11 cellular contexts compared by ENCODE assay signal in genomic region chr11:64800633-64801464, GRCh38. TPM values are rescaled to one million over a fixed set of nuclear protein-coding genes. Genes with fewer than 3 reads are reported as not detected.
DNase-seq lines count a peak whose midpoint lies in the region; ATAC-seq and TF ChIP-seq lines count a peak whose summit lies in the region.
"Had no signal": no experiment of that assay in that cellular context is flagged by ENCODE, and none has a peak within 500 bp of the region (broad histone marks: within the 10 kb centered on the region; RNA-seq: fewer than 3 reads in every experiment).

No MANE protein-coding gene starts in this region.

- in situ Hi-C loops in IMR-90 (cut with MboI; ENCODE audit: low sequenced_read_pairs), result no loop called here

- H3K4ac ChIP-seq in IMR-90 (ENCODE audit: low read depth, low read length), result no peak overlapping the region

- peaks cover 46% of the 10 kb centered on the region for H3K4me1 ChIP-seq in DOHH2 (ENCODE audit: control insufficient read depth, low read length)
- peaks cover 10% of the 10 kb centered on the region for H3K4me1 ChIP-seq in IMR-90 (ENCODE audit: control insufficient read depth, insufficient read depth, low read length)
- H3K4me1 ChIP-seq in sigmoid colon, result peaks cover 0 to 27% (median 22%) of the 10 kb centered on the region in 4 donors

- no peak overlapping the region for H3K23ac ChIP-seq in IMR-90 (ENCODE audit: low read depth, low read length)

- H3F3A ChIP-seq in DOHH2 (ENCODE audit: control insufficient read depth, insufficient read depth), result peaks cover 19% of the 10 kb centered on the region

- H3K9me1 ChIP-seq in IMR-90 (ENCODE audit: insufficient read depth, low read length), result peaks cover 7% of the 10 kb centered on the region

- peak overlapping the region; percentile 76 for H2AK9ac ChIP-seq in IMR-90 (replicated peaks; ENCODE audit: low read depth, low read length, poor library complexity)

- H3K14ac ChIP-seq in IMR-90 (replicated peaks; ENCODE audit: low read depth, low read length), result no peak overlapping the region

- H3K9ac ChIP-seq in IMR-90 (ENCODE audit: low read depth, low read length), result no peak overlapping the region

- H3K56ac ChIP-seq in IMR-90 (ENCODE audit: extremely low read depth, insufficient read depth, low read length), result no peak overlapping the region

- CTCF ChIA-PET in IMR-90 (lab: Yijun Ruan, JAX), result no interaction called here

- 86% methylated on average over 15 of the region's 25 CpGs; no CpG with 5 or more reads in 1 of the 2 experiments for WGBS in IMR-90 (ENCODE audit: extremely low coverage in 2 of 2, insufficient read length in 1 of 2), 2 experiments
- 77 to 78% methylated on average over 25 of the region's 25 CpGs for WGBS in sigmoid colon, 2 donors

- DNase-seq in IMR-90 (no peak), ecto neural progenitor cell (ENCODE audit: low spot score) (peak; percentile 39), sigmoid colon (peak; percentile 66), amygdala (lab: John Stamatoyannopoulos, UW) (no peak)
- no peak for DNase-seq in activated CD4-positive, CD25-positive, alpha-beta regulatory T cell treated with anti-CD3 and anti-CD28 coated beads, Interleukin-2, amount 50 U/mL, for 72 hours
- DNase-seq: anterior cingulate cortex, NCI-H1436 had no signal

- H4K5ac ChIP-seq in IMR-90 (ENCODE audit: low read depth, low read length), result no peak overlapping the region

- no peak for TF ChIP-seq EP300 in sigmoid colon (IDR thresholded peaks at IDR 0.05)

- peaks cover 4 to 18% of the 10 kb centered on the region in 2 experiments; a peak in 3 of 4 replicates for H3K79me1 ChIP-seq in IMR-90 (ENCODE audit: low read depth in 1 of 2, low read length in 2 of 2)

- TF ChIP-seq POLR2A in IMR-90 (IDR thresholded peaks at IDR 0.05; ENCODE audit: low read depth, low read length) (no peak), sigmoid colon (IDR thresholded peaks at IDR 0.05) (no peak)

- dilution Hi-C loops in IMR-90 (cut with HindIII; ENCODE audit: low sequenced_read_pairs, unreplicated experiment), result no loop called here

- no peak overlapping the region for H4K8ac ChIP-seq in IMR-90 (ENCODE audit: low read depth in 2 of 2, low read length in 2 of 2)

- no peak overlapping the region for H2BK120ac ChIP-seq in IMR-90 (ENCODE audit: low read depth, low read length)

- POLR2A ChIA-PET in IMR-90 (lab: Charles Lee; ENCODE audit: unreplicated experiment), result no interaction called here

- H3K9me2 ChIP-seq in DOHH2 (replicated peaks; ENCODE audit: control insufficient read depth, low read length), result no peaks in the 10 kb centered on the region

- peak overlapping the region; percentile 96 for H3K4me2 ChIP-seq in DOHH2 (ENCODE audit: low read length)
- H3K4me2 ChIP-seq in IMR-90 (ENCODE audit: low read depth, low read length), result no peak overlapping the region

- H3K36me3 ChIP-seq in DOHH2 (ENCODE audit: control insufficient read depth, low read length) (peaks cover 80% of the 10 kb centered on the region), IMR-90 (ENCODE audit: control insufficient read depth, insufficient read depth, low read length) (peaks cover 37% of the 10 kb centered on the region), sigmoid colon (peaks cover 4 to 37% (median 15%) of the 10 kb centered on the region in 4 donors)
- H3K36me3 ChIP-seq: ovary had no signal

- H2AFZ ChIP-seq in IMR-90 (replicated peaks; ENCODE audit: low read length, poor library complexity), result no peak overlapping the region

- peak overlapping the region; percentile 86 for H3K27ac ChIP-seq in DOHH2 (ENCODE audit: low read depth, low read length)
- H3K27ac ChIP-seq in IMR-90 (ENCODE audit: insufficient read depth, low read length), result no peak overlapping the region
- H3K27ac ChIP-seq in sigmoid colon, result peak overlapping the region; percentile 91 to 94 (median 93)
- H3K27ac ChIP-seq: epithelial cell of prostate had no signal

- H2BK5ac ChIP-seq in IMR-90 (ENCODE audit: low read depth, low read length, poor library complexity, severe bottlenecking), result no peak overlapping the region

- ATAC-seq in IMR-90 (ENCODE audit: low read depth) (no peak), GM21723 (IDR thresholded peaks at IDR 0.05; ENCODE audit: unreplicated experiment) (no peak)

- intact Hi-C loops in IMR-90 (cut with micrococcal nuclease) (no loop called here), sigmoid colon (cut with DNase I) (no loop called here)

- H2AK5ac ChIP-seq in IMR-90 (ENCODE audit: low read depth, low read length), result no peak overlapping the region

- H4K91ac ChIP-seq in IMR-90 (ENCODE audit: insufficient read depth, low read depth, low read length), result no peak overlapping the region

- H3K27me3 ChIP-seq in DOHH2 (ENCODE audit: control insufficient read depth, low read length) (no peaks in the 10 kb centered on the region), IMR-90 (ENCODE audit: control insufficient read depth, insufficient read depth, low read length) (no peaks in the 10 kb centered on the region), sigmoid colon (no peaks in the 10 kb centered on the region)
- H3K27me3 ChIP-seq: ovary had no signal

- peak overlapping the region; percentile 99 for H3K4me3 ChIP-seq in DOHH2 (ENCODE audit: low read length)
- no peak overlapping the region for H3K4me3 ChIP-seq in IMR-90 (ENCODE audit: insufficient read depth, low read depth, low read length)
- H3K4me3 ChIP-seq in sigmoid colon, result no peak overlapping the region
- H3K4me3 ChIP-seq: ovary had no signal

- H3K79me2 ChIP-seq in DOHH2 (ENCODE audit: control insufficient read depth, low read length), result peaks cover 19% of the 10 kb centered on the region

- BruUV-seq in IMR-90 (replicated peaks; lab: Mats Ljungman, UMichigan), result no TSS peak

- no peak for TF ChIP-seq RAD21 in IMR-90 (IDR thresholded peaks at IDR 0.05; ENCODE audit: low read length)

- H3K9me3 ChIP-seq in DOHH2 (ENCODE audit: control insufficient read depth, insufficient read depth, low read length), result no peaks in the 10 kb centered on the region
- no peaks in the 10 kb centered on the region for H3K9me3 ChIP-seq in IMR-90 (ENCODE audit: control insufficient read depth, insufficient read depth, low read length)
- H3K9me3 ChIP-seq in sigmoid colon, result no peaks in the 10 kb centered on the region
- H3K9me3 ChIP-seq: ovary had no signal

- H3K18ac ChIP-seq in IMR-90 (ENCODE audit: low read depth, low read length), result no peak overlapping the region

- H2BK15ac ChIP-seq in IMR-90 (ENCODE audit: low read depth, low read length), result no peak overlapping the region

- TF ChIP-seq CTCF in DOHH2 (IDR thresholded peaks at IDR 0.05; ENCODE audit: low read depth, low read length, poor library complexity, severe bottlenecking) (no peak), IMR-90 (conservative IDR thresholded peaks at IDR 0.05; ENCODE audit: low read depth, low read length) (no peak), sigmoid colon (IDR thresholded peaks at IDR 0.05) (no peak)

- H4K20me1 ChIP-seq in DOHH2 (ENCODE audit: control insufficient read depth, insufficient read depth, low read depth, low read length), result no peaks in the 10 kb centered on the region
- no peaks in the 10 kb centered on the region for H4K20me1 ChIP-seq in IMR-90 (ENCODE audit: insufficient read depth, low read length)

- H2BK20ac ChIP-seq in IMR-90 (ENCODE audit: low read depth, low read length), result no peak overlapping the region

TF ChIP-seq in IMR-90, 13 proteins besides CTCF, POLR2A, EP300 and RAD21 (continues in another document):
- TF ChIP-seq MAFK (IDR thresholded peaks at IDR 0.05; ENCODE audit: low read depth, low read length) (no peak), CEBPB (IDR thresholded peaks at IDR 0.05; ENCODE audit: low read depth, low read length) (no peak)
- TF ChIP-seq, protein P1, sequence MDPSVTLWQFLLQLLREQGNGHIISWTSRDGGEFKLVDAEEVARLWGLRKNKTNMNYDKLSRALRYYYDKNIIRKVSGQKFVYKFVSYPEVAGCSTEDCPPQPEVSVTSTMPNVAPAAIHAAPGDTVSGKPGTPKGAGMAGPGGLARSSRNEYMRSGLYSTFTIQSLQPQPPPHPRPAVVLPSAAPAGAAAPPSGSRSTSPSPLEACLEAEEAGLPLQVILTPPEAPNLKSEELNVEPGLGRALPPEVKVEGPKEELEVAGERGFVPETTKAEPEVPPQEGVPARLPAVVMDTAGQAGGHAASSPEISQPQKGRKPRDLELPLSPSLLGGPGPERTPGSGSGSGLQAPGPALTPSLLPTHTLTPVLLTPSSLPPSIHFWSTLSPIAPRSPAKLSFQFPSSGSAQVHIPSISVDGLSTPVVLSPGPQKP (IDR thresholded peaks at IDR 0.05; ENCODE audit: borderline replicate concordance, low read depth, low read length), result no peak

RNA-seq across cellular contexts. Expression of gene MAP4K2, which starts 2.2 kb away (rescaled TPM):
- total RNA-seq in IMR-90 (2012; rRNA removed) (9.2 and 11.7 TPM in 2 replicates), sigmoid colon (10 to 100 TPM; 11.5 to 23.5 (median 16.6) TPM)
- polyA plus RNA-seq in IMR-90 (2012; rRNA removed) (16.6 and 22.2 TPM in 2 replicates), sigmoid colon (10 to 100 TPM in 2 of 3 donors, 1 to 10 TPM in 1; 9.0 to 19.8 (median 11.1) TPM)
- 18.8 and 24.1 TPM in 2 replicates for polyA plus RNA-seq in IMR-90 (2012; cell fraction: cytosol; rRNA removed)
- 41.7 and 95.5 TPM in 2 replicates for polyA plus RNA-seq in IMR-90 (2012; cell fraction: nucleus; rRNA removed; ENCODE audit: low replicate concordance)

RNA-seq across cellular contexts. Expression of gene MEN1, which starts 9.5 kb away (rescaled TPM):
- 8.8 and 9.4 TPM in 2 replicates for total RNA-seq in IMR-90 (2012; rRNA removed)
- 35.7 and 44.7 TPM in 2 replicates for polyA plus RNA-seq in IMR-90 (2012; rRNA removed)
- 18.9 and 33.6 TPM in 2 replicates for polyA plus RNA-seq in IMR-90 (2012; cell fraction: cytosol; rRNA removed)
- polyA plus RNA-seq in IMR-90 (2012; cell fraction: nucleus; rRNA removed; ENCODE audit: low replicate concordance), result 65.7 and 129 TPM in 2 replicates
- 10 to 100 TPM in 1 of 4 donors, 1 to 10 TPM in 3; 6.8 to 12.7 (median 8.8) TPM for total RNA-seq in sigmoid colon
- 10 to 100 TPM in 2 of 3 donors, 1 to 10 TPM in 1; 9.0 to 26.1 (median 10.9) TPM for polyA plus RNA-seq in sigmoid colon

RNA-seq across cellular contexts. Expression of gene SF1, which starts 22.5 kb away (rescaled TPM):
- total RNA-seq in IMR-90 (2012; rRNA removed) (56.8 and 76.1 TPM in 2 replicates), sigmoid colon (100 to 1,000 TPM; 185 to 381 (median 294) TPM)
- polyA plus RNA-seq in IMR-90 (2012; rRNA removed) (75.0 and 88.0 TPM in 2 replicates), sigmoid colon (100 to 1,000 TPM in 1 of 3 donors, 10 to 100 TPM in 2; 36.5 to 126 (median 43.2) TPM)
- polyA plus RNA-seq in IMR-90 (2012; cell fraction: cytosol; rRNA removed), result 103 and 112 TPM in 2 replicates
- polyA plus RNA-seq in IMR-90 (2012; cell fraction: nucleus; rRNA removed; ENCODE audit: low replicate concordance), result 263 and 388 TPM in 2 replicates

RNA-seq across cellular contexts. Expression of gene PYGM, which starts 41.1 kb away (rescaled TPM):
- total RNA-seq in IMR-90 (2012; rRNA removed) (under 0.01 and 0.18 TPM in 2 replicates), sigmoid colon (10 to 100 TPM; 10.5 to 42.1 (median 27.1) TPM)
- polyA plus RNA-seq in IMR-90 (2012; rRNA removed) (0.21 and 0.46 TPM in 2 replicates), sigmoid colon (1 to 10 TPM in 2 of 3 donors, under 1 TPM in 1; 0.23 to 2.1 (median 1.8) TPM)
- 0.08 and 0.31 TPM in 2 replicates for polyA plus RNA-seq in IMR-90 (2012; cell fraction: cytosol; rRNA removed)
- 0.58 and 0.64 TPM in 2 replicates for polyA plus RNA-seq in IMR-90 (2012; cell fraction: nucleus; rRNA removed; ENCODE audit: low replicate concordance)

RNA-seq across cellular contexts. Expression of gene CDC42BPG, which starts 43.6 kb away (rescaled TPM):
- under 0.01 TPM in 2 replicates for total RNA-seq in IMR-90 (2012; rRNA removed)
- polyA plus RNA-seq in IMR-90 (2012; rRNA removed), result 0.10 and 0.12 TPM in 2 replicates
- polyA plus RNA-seq in IMR-90 (2012; cell fraction: cytosol; rRNA removed), result 0.04 and 0.12 TPM in 2 replicates
- 0.50 and 0.59 TPM in 2 replicates for polyA plus RNA-seq in IMR-90 (2012; cell fraction: nucleus; rRNA removed; ENCODE audit: low replicate concordance)
- under 1 TPM in 3 of 4 donors, not detected in 1; 0.16 to 0.83 (median 0.36) TPM for total RNA-seq in sigmoid colon
- 10 to 100 TPM; 19.8 to 39.8 (median 20.8) TPM for polyA plus RNA-seq in sigmoid colon

Comparison
In these comparisons a context has a peak if more than half of its experiments do, and no peak if none do; other contexts are left out.
1. DNase-seq: peak in ecto neural progenitor cell (single experiment) and sigmoid colon (single experiment); none in IMR-90 (single experiment), amygdala (0 of 56) and activated CD4-positive, CD25-positive, alpha-beta regulatory T cell treated with anti-CD3 and anti-CD28 coated beads, Interleukin-2, amount 50 U/mL, for 72 hours (single experiment).